Comparison of ENCODE assay signal across 30 cellular contexts in the genomic region with DNA sequence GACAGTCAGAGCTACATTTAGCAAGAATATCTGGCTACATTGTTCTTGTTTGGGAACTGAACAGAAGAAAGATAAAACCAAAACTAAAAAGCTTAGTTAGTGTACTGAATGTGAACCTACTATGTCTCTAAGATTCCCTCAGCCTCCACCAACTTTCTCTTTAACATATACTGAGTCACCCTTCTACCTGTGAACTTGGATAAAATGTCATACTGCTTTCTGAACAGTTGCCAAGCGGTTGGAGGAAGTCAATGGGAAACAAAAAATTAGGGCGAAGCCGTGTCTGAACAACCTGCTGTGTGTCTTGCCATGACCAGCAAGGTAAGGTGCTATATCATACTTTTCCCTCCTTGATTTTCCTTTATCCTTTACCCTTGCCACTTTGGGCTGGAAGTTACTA.
A peak's percentile ranks its signal among the peaks of the same experiment; 100 is the strongest.
DNase-seq lines count a peak whose midpoint lies in the region; ATAC-seq, FAIRE-seq and TF ChIP-seq lines count a peak whose summit lies in the region.
"Had no signal": no experiment of that assay in that cellular context is flagged by ENCODE, and none has a peak within 500 bp of the region (broad histone marks: within the 10 kb centered on the region; RNA-seq: fewer than 3 reads in every experiment).

No MANE protein-coding gene starts in this region.

- H3K9ac ChIP-seq in mammary epithelial cell (ENCODE audit: insufficient read depth, low read length): no peak overlapping the region

- in situ Hi-C loops in mammary epithelial cell (cut with MboI; ENCODE audit: low sequenced_read_pairs in 2 of 2): no loop called here

- DNase-seq in NCI-H69 (lab: John Stamatoyannopoulos, UW) (peak; percentile 21), mammary epithelial cell (peak; percentile 35), small intestine (peak; percentile 37), endothelial cell (ENCODE audit: low spot score) (no peak)
- no peak for DNase-seq in activated naive CD4-positive, alpha-beta T cell (lab: John Stamatoyannopoulos, UW)
- DNase-seq: ACHN; BE2C; CD8-positive, alpha-beta memory T cell; DMS79 treated with DMSO at 0.1 percent for 48 hours; GF-D8; MV-4-11; NCI-H1105 treated with DMSO at 0.1 percent for 48 hours; NCI-H146; NCI-H1930; NCI-H2107; NCI-H446; NCI-H524 treated with DMSO at 0.1 percent for 48 hours; NCI-H82; NK-92 treated with Interleukin-12 subunit alpha and Interleukin-12 subunit beta, amount 100 ng/mL, for 24 hours; SJCRH30 had no signal

- H3K27me3 Mint-ChIP-seq in endothelial cell (ENCODE audit: unreplicated experiment): peaks cover 3% of the 10 kb centered on the region
- H3K27me3 Mint-ChIP-seq: CD8-positive, alpha-beta memory T cell had no signal

- dilution Hi-C loops in mammary epithelial cell (cut with HindIII; ENCODE audit: low sequenced_read_pairs): loop anchor here (10.0 kb wide), 1 partner anchor 221 kb away; no protein-coding TSS in a partner anchor

- no peaks in the 10 kb centered on the region for H4K20me1 ChIP-seq in mammary epithelial cell (ENCODE audit: insufficient read depth, low read length)

- H3K36me3 ChIP-seq in mammary epithelial cell (ENCODE audit: insufficient read depth, low read length) (no peaks in the 10 kb centered on the region), small intestine (ENCODE audit: control insufficient read depth in 2 of 2, insufficient read depth in 2 of 2, low read length in 2 of 2) (no peaks in the 10 kb centered on the region)
- H3K36me3 ChIP-seq: BE2C, SJCRH30 had no signal

- no peaks in the 10 kb centered on the region for H3K9me3 ChIP-seq in mammary epithelial cell (replicated peaks; ENCODE audit: insufficient read depth, low read length)
- H3K9me3 ChIP-seq in small intestine (ENCODE audit: control insufficient read depth, low read depth): no peaks in the 10 kb centered on the region
- H3K9me3 ChIP-seq: BE2C, SJCRH30 had no signal

- CTCF ChIA-PET in mammary epithelial cell (lab: Charles Lee; ENCODE audit: low non-redundant PET): no interaction called here

- H3K36me3 Mint-ChIP-seq in endothelial cell (ENCODE audit: low read depth, unreplicated experiment): no peaks in the 10 kb centered on the region
- H3K36me3 Mint-ChIP-seq: CD14-positive monocyte had no signal

- no TSS peak for BruUV-seq in mammary epithelial cell (replicated peaks; lab: Mats Ljungman, UMichigan)

- peak; percentile 76 for ATAC-seq in esophagus mucosa
- ATAC-seq in GM21825 (IDR thresholded peaks at IDR 0.05; ENCODE audit: unreplicated experiment): no peak
- ATAC-seq: HCT116, Panc1, Right ventricle myocardium inferior, SK-N-SH treated with all-trans-retinoic acid at 6 μM for 48 hours had no signal

- intact Hi-C loops in mammary epithelial cell (cut with micrococcal nuclease): no loop called here

- no peak overlapping the region for H3K4me3 Mint-ChIP-seq in endothelial cell (ENCODE audit: unreplicated experiment)
- H3K4me3 Mint-ChIP-seq: CD14-positive monocyte; CD8-positive, alpha-beta memory T cell had no signal

- no peaks in the 10 kb centered on the region for H3K79me2 ChIP-seq in mammary epithelial cell (ENCODE audit: insufficient read depth, low read length)

- H3K27me3 ChIP-seq in mammary epithelial cell (ENCODE audit: insufficient read depth, low read length) (no peaks in the 10 kb centered on the region), small intestine (ENCODE audit: control insufficient read depth in 2 of 2, insufficient read depth in 2 of 2, low read length in 2 of 2) (no peaks in the 10 kb centered on the region)
- H3K27me3 ChIP-seq: BE2C, SJCRH30 had no signal

- peaks cover 7% of the 10 kb centered on the region for H3K4me1 Mint-ChIP-seq in endothelial cell (ENCODE audit: unreplicated experiment)

- H3K4me3 ChIP-seq in mammary epithelial cell (replicated peaks in 1 of 3; ENCODE audit: insufficient read depth in 1 of 3, low read depth in 2 of 3, low read length in 3 of 3): no peak overlapping the region
- no peak overlapping the region for H3K4me3 ChIP-seq in small intestine (ENCODE audit: low read depth in 1 of 2, low read length in 2 of 2)
- H3K4me3 ChIP-seq: SJCRH30 had no signal

- TF ChIP-seq CTCF in mammary epithelial cell (conservative IDR thresholded peaks at IDR 0.05 in 1 of 2, IDR thresholded peaks at IDR 0.05 in 1 of 2; ENCODE audit: extremely low read depth in 1 of 2, insufficient read depth in 1 of 2, low read depth in 1 of 2, low read length in 2 of 2) (no peak), endothelial cell (IDR thresholded peaks at IDR 0.05; ENCODE audit: unreplicated experiment) (no peak)

- WGBS in mammary epithelial cell (ENCODE audit: low coverage, missing lambda C conversion rate): 93% methylated on average over 3 of the region's 3 CpGs
- 79 to 80% (median 80%) methylated on average over 3 of the region's 3 CpGs for WGBS in small intestine, 3 donors

- H3K4me1 ChIP-seq in mammary epithelial cell (ENCODE audit: insufficient read depth, low read length) (peaks cover 13% of the 10 kb centered on the region), small intestine (ENCODE audit: control insufficient read depth in 2 of 2, insufficient read depth in 1 of 2, low read depth in 1 of 2, low read length in 1 of 2) (no peaks in the 10 kb centered on the region)
- H3K4me1 ChIP-seq: SJCRH30 had no signal

- FAIRE-seq in small intestine (lab: Jason Lieb, UNC): no peak
- FAIRE-seq: GM12891, H1 had no signal

- no peaks in the 10 kb centered on the region for H3K9me3 Mint-ChIP-seq in endothelial cell (ENCODE audit: unreplicated experiment)
- H3K9me3 Mint-ChIP-seq: CD8-positive, alpha-beta memory T cell had no signal

- H3K4me2 ChIP-seq in mammary epithelial cell (ENCODE audit: insufficient read depth, low read depth, low read length): no peak overlapping the region

- H3K27ac Mint-ChIP-seq in endothelial cell (ENCODE audit: unreplicated experiment): no peak overlapping the region
- H3K27ac Mint-ChIP-seq: CD8-positive, alpha-beta memory T cell had no signal

- H3K27ac ChIP-seq in mammary epithelial cell (ENCODE audit: insufficient read depth, low read depth, low read length) (no peak overlapping the region), small intestine (ENCODE audit: low read depth in 1 of 2, low read length in 1 of 2) (no peak overlapping the region)
- H3K27ac ChIP-seq: HL-60, SJCRH30 had no signal

- H2AFZ ChIP-seq in mammary epithelial cell (ENCODE audit: low read depth, low read length): no peak overlapping the region

Comparison
In these comparisons a context has a peak if more than half of its experiments do, and no peak if none do; other contexts are left out.
1. DNase-seq: peak in NCI-H69 (single experiment), mammary epithelial cell (single experiment) and small intestine (single experiment); none in endothelial cell (single experiment) and activated naive CD4-positive, alpha-beta T cell (0 of 4).